Comparison of ENCODE assay signal across 2 cellular contexts in genomic region chr7:150801242-150801945, GRCh38.
TF ChIP-seq lines count a peak whose summit lies in the region.

No MANE protein-coding gene starts in this region.

TF ChIP-seq in GM23338, 12 proteins besides CTCF, POLR2A, EP300 and RAD21:
- TF ChIP-seq ZNF462 (CRISPR knock-in tag; IDR thresholded peaks at IDR 0.05) (no peak), STAT1 (IDR thresholded peaks at IDR 0.05; ENCODE audit: unreplicated experiment) (no peak), CREB1 (CRISPR knock-in tag; IDR thresholded peaks at IDR 0.05; ENCODE audit: low read depth) (no peak), JUNB (IDR thresholded peaks at IDR 0.05; ENCODE audit: unreplicated experiment) (no peak)

TF ChIP-seq in GM12878, 131 proteins besides CTCF, POLR2A, EP300 and RAD21:
- peak; percentile 16 for TF ChIP-seq SUZ12 (IDR thresholded peaks at IDR 0.05; ENCODE audit: unreplicated experiment)
- TF ChIP-seq CUX1 (IDR thresholded peaks at IDR 0.05; ENCODE audit: insufficient replicate concordance, low read depth, low read length), result no peak
